In genomic region chr6:116371384-116372209, GRCh38 we compare ENCODE assay signal across 8 cellular contexts. TPM values are rescaled to one million over a fixed set of nuclear protein-coding genes. Genes with fewer than 3 reads are reported as not detected.
DNase-seq lines count a peak whose midpoint lies in the region; ATAC-seq and TF ChIP-seq lines count a peak whose summit lies in the region.

No MANE protein-coding gene starts in this region.

- DNase-seq in 8988T (peak; percentile 56), PC-3 (peak; percentile 82), cardiac muscle cell (ENCODE audit: low read depth in 1 of 2, low spot score in 1 of 2) (peak; percentile 81 to 92), occipital lobe (lab: John Stamatoyannopoulos, UW) (peak; percentile 72), SHP77 (lab: John Stamatoyannopoulos, UW) (no peak)

- intact Hi-C loops in PC-3 (cut with micrococcal nuclease) = no loop called here

- TF ChIP-seq CTCF in GM12875 (IDR thresholded peaks at IDR 0.05; ENCODE audit: borderline replicate concordance, insufficient read depth, low read depth, low read length) (no peak), PC-3 (conservative IDR thresholded peaks at IDR 0.05; ENCODE audit: low read depth, low read length) (no peak), cardiac muscle cell (IDR thresholded peaks at IDR 0.05; ENCODE audit: low read depth, low read length) (no peak)

- H4K20me1 ChIP-seq in PC-3 (ENCODE audit: low read length) = no peaks in the 10 kb centered on the region

- no peaks in the 10 kb centered on the region for H3K4me1 ChIP-seq in PC-3 (ENCODE audit: insufficient read depth, low read length)
- H3K4me1 ChIP-seq in cardiac muscle cell (ENCODE audit: low read depth) = peaks cover 10% of the 10 kb centered on the region

- peak overlapping the region; percentile 83 for H3K4me2 ChIP-seq in PC-3 (ENCODE audit: low read length)

- H3K9me3 ChIP-seq in PC-3 (ENCODE audit: low read length) = no peaks in the 10 kb centered on the region
- no peaks in the 10 kb centered on the region for H3K9me3 ChIP-seq in cardiac muscle cell (ENCODE audit: low read depth)

- H2AFZ ChIP-seq in PC-3 (ENCODE audit: low read length) = peak overlapping the region; percentile 78

- POLR2A ChIA-PET in PC-3 (lab: Charles Lee; ENCODE audit: unreplicated experiment) = interaction anchor here (0.5 to 0.7 kb wide), 2 partner anchors 9 to 75 kb away, joined by 3 to 4 read pairs; no protein-coding TSS in a partner anchor

- H3K9ac ChIP-seq in PC-3 (ENCODE audit: low read length) = peak overlapping the region; percentile 64

- 7 to 9% (median 8%) methylated on average over 45 of the region's 45 CpGs for WGBS in adipose tissue, 3 donors

- BruUV-seq in PC-3 (replicated peaks; lab: Mats Ljungman, UMichigan) = TSS peak; percentile 41

- no peaks in the 10 kb centered on the region for H3K9me2 ChIP-seq in PC-3 (replicated peaks; ENCODE audit: low read length)

- H3K27ac ChIP-seq in PC-3 (ENCODE audit: low read length) = peak overlapping the region; percentile 53
- H3K27ac ChIP-seq in adipose tissue (ENCODE audit: low read depth, low read length) = peak overlapping the region; percentile 36
- peak overlapping the region; percentile 87 for H3K27ac ChIP-seq in cardiac muscle cell

- ATAC-seq in HG02885 (IDR thresholded peaks at IDR 0.05; ENCODE audit: poor library complexity, unreplicated experiment) (peak; percentile 12), PC-3 (peak; percentile 86)

- H3F3A ChIP-seq in PC-3 (ENCODE audit: low read length, unreplicated experiment) = no peaks in the 10 kb centered on the region

- no peaks in the 10 kb centered on the region for H3K36me3 ChIP-seq in PC-3 (ENCODE audit: low read depth, low read length)
- no peaks in the 10 kb centered on the region for H3K36me3 ChIP-seq in cardiac muscle cell

- H3K27me3 ChIP-seq in PC-3 (ENCODE audit: low read length) (no peaks in the 10 kb centered on the region), cardiac muscle cell (no peaks in the 10 kb centered on the region)

- H3K4me3 ChIP-seq in GM12875 (ENCODE audit: low read depth, low read length) (peak overlapping the region; percentile 83), PC-3 (ENCODE audit: low read length) (peak overlapping the region; percentile 84), cardiac muscle cell (peak overlapping the region; percentile 71)

- CTCF ChIA-PET in PC-3 (lab: Charles Lee) = interaction anchor here (0.5 to 1.4 kb wide), 2 partner anchors 103 to 511 kb away, joined by 4 to 6 read pairs; no protein-coding TSS in a partner anchor

- peaks cover 21% of the 10 kb centered on the region for H3K79me2 ChIP-seq in PC-3 (ENCODE audit: low read length)

RNA-seq across cellular contexts. Expression of gene DSE, which starts 0.8 kb away (rescaled TPM):
- total RNA-seq in PC-3 (2014; rRNA removed) (9.6 and 9.8 TPM in 2 replicates), cardiac muscle cell (23.5 and 28.1 TPM in 2 replicates), occipital lobe (26.2 TPM)
- polyA plus RNA-seq in adipose tissue (10 to 100 TPM in 2 of 3 donors, 1 to 10 TPM in 1; 3.5 to 31.2 (median 20.6) TPM), cardiac muscle cell (12.7 and 14.3 TPM in 2 replicates)

Comparison
In these comparisons a context has a peak if more than half of its experiments do, and no peak if none do; other contexts are left out.
1. DNase-seq: peak in 8988T (single experiment), PC-3 (single experiment), cardiac muscle cell (2 of 2) and occipital lobe (single experiment); none in SHP77 (0 of 2).
2. H3K27ac ChIP-seq: peak in every context shown above with its lines; median percentile 87 in cardiac muscle cell; 53 in PC-3; 36 in adipose tissue.
3. Peak in every context shown above with its lines, with median percentiles within 50 percentile points of each other: H3K4me3 ChIP-seq.